In the genomic region with DNA sequence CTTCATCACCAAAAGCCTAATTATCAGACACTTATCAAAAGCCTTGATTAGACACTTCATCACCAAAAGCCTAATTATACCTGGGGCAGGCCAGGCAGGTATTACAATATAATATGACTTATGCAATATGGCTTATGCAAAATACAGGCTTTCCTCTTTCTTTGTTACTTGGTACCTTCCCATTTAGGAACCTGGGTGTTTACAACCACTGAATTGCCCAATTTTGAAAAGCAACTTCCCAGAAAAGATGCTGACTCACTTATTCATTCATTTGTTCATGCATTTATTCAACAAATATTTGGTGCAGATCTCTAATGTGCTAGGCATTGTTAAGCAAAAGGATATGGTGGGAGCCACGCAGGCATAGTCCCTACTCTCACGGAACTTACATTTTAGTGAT, we compare ENCODE assay signal across 2 cellular contexts.
TF ChIP-seq lines count a peak whose summit lies in the region.

No MANE protein-coding gene starts in this region.

TF ChIP-seq in GM23338, 12 proteins besides CTCF, POLR2A, EP300 and RAD21 (continued from another document):
- TF ChIP-seq, protein P1, sequence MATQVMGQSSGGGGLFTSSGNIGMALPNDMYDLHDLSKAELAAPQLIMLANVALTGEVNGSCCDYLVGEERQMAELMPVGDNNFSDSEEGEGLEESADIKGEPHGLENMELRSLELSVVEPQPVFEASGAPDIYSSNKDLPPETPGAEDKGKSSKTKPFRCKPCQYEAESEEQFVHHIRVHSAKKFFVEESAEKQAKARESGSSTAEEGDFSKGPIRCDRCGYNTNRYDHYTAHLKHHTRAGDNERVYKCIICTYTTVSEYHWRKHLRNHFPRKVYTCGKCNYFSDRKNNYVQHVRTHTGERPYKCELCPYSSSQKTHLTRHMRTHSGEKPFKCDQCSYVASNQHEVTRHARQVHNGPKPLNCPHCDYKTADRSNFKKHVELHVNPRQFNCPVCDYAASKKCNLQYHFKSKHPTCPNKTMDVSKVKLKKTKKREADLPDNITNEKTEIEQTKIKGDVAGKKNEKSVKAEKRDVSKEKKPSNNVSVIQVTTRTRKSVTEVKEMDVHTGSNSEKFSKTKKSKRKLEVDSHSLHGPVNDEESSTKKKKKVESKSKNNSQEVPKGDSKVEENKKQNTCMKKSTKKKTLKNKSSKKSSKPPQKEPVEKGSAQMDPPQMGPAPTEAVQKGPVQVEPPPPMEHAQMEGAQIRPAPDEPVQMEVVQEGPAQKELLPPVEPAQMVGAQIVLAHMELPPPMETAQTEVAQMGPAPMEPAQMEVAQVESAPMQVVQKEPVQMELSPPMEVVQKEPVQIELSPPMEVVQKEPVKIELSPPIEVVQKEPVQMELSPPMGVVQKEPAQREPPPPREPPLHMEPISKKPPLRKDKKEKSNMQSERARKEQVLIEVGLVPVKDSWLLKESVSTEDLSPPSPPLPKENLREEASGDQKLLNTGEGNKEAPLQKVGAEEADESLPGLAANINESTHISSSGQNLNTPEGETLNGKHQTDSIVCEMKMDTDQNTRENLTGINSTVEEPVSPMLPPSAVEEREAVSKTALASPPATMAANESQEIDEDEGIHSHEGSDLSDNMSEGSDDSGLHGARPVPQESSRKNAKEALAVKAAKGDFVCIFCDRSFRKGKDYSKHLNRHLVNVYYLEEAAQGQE (IDR thresholded peaks at IDR 0.05; ENCODE audit: unreplicated experiment) = no peak
- no peak for TF ChIP-seq CREB1 (CRISPR knock-in tag; IDR thresholded peaks at IDR 0.05; ENCODE audit: low read depth)
- TF ChIP-seq EZH2phosphoT487 (IDR thresholded peaks at IDR 0.05; ENCODE audit: unreplicated experiment) = no peak
- TF ChIP-seq NANOG (IDR thresholded peaks at IDR 0.05; ENCODE audit: borderline replicate concordance) = no peak
- TF ChIP-seq STAT1 (IDR thresholded peaks at IDR 0.05; ENCODE audit: unreplicated experiment) = no peak
- TF ChIP-seq, protein P2, sequence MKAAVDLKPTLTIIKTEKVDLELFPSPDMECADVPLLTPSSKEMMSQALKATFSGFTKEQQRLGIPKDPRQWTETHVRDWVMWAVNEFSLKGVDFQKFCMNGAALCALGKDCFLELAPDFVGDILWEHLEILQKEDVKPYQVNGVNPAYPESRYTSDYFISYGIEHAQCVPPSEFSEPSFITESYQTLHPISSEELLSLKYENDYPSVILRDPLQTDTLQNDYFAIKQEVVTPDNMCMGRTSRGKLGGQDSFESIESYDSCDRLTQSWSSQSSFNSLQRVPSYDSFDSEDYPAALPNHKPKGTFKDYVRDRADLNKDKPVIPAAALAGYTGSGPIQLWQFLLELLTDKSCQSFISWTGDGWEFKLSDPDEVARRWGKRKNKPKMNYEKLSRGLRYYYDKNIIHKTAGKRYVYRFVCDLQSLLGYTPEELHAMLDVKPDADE (IDR thresholded peaks at IDR 0.05) = no peak
- no peak for TF ChIP-seq ZNF331 (CRISPR knock-in tag; IDR thresholded peaks at IDR 0.05; ENCODE audit: low read depth)
- TF ChIP-seq EZH2 (IDR thresholded peaks at IDR 0.05; ENCODE audit: low read depth, unreplicated experiment) = no peak
- TF ChIP-seq, protein P3, sequence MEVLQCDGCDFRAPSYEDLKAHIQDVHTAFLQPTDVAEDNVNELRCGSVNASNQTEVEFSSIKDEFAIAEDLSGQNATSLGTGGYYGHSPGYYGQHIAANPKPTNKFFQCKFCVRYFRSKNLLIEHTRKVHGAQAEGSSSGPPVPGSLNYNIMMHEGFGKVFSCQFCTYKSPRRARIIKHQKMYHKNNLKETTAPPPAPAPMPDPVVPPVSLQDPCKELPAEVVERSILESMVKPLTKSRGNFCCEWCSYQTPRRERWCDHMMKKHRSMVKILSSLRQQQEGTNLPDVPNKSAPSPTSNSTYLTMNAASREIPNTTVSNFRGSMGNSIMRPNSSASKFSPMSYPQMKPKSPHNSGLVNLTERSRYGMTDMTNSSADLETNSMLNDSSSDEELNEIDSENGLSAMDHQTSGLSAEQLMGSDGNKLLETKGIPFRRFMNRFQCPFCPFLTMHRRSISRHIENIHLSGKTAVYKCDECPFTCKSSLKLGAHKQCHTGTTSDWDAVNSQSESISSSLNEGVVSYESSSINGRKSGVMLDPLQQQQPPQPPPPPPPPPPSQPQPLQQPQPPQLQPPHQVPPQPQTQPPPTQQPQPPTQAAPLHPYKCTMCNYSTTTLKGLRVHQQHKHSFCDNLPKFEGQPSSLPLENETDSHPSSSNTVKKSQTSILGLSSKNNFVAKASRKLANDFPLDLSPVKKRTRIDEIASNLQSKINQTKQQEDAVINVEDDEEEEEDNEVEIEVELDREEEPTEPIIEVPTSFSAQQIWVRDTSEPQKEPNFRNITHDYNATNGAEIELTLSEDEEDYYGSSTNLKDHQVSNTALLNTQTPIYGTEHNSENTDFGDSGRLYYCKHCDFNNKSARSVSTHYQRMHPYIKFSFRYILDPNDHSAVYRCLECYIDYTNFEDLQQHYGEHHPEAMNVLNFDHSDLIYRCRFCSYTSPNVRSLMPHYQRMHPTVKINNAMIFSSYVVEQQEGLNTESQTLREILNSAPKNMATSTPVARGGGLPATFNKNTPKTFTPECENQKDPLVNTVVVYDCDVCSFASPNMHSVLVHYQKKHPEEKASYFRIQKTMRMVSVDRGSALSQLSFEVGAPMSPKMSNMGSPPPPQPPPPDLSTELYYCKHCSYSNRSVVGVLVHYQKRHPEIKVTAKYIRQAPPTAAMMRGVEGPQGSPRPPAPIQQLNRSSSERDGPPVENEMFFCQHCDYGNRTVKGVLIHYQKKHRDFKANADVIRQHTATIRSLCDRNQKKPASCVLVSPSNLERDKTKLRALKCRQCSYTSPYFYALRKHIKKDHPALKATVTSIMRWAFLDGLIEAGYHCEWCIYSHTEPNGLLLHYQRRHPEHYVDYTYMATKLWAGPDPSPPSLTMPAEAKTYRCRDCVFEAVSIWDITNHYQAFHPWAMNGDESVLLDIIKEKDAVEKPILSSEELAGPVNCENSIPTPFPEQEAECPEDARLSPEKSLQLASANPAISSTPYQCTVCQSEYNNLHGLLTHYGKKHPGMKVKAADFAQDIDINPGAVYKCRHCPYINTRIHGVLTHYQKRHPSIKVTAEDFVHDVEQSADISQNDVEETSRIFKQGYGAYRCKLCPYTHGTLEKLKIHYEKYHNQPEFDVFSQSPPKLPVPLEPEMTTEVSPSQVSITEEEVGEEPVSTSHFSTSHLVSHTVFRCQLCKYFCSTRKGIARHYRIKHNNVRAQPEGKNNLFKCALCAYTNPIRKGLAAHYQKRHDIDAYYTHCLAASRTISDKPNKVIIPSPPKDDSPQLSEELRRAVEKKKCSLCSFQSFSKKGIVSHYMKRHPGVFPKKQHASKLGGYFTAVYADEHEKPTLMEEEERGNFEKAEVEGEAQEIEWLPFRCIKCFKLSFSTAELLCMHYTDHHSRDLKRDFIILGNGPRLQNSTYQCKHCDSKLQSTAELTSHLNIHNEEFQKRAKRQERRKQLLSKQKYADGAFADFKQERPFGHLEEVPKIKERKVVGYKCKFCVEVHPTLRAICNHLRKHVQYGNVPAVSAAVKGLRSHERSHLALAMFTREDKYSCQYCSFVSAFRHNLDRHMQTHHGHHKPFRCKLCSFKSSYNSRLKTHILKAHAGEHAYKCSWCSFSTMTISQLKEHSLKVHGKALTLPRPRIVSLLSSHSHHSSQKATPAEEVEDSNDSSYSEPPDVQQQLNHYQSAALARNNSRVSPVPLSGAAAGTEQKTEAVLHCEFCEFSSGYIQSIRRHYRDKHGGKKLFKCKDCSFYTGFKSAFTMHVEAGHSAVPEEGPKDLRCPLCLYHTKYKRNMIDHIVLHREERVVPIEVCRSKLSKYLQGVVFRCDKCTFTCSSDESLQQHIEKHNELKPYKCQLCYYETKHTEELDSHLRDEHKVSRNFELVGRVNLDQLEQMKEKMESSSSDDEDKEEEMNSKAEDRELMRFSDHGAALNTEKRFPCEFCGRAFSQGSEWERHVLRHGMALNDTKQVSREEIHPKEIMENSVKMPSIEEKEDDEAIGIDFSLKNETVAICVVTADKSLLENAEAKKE (CRISPR knock-in tag; IDR thresholded peaks at IDR 0.05) = no peak

TF ChIP-seq in liver, 16 proteins besides CTCF, POLR2A, EP300 and RAD21 (continued from another document):
- TF ChIP-seq, protein P1 (IDR thresholded peaks at IDR 0.05) = no peak
- TF ChIP-seq GABPA (IDR thresholded peaks at IDR 0.05 in 1 of 2, conservative IDR thresholded peaks at IDR 0.05 in 1 of 2) = no peak
- TF ChIP-seq, protein P4, sequence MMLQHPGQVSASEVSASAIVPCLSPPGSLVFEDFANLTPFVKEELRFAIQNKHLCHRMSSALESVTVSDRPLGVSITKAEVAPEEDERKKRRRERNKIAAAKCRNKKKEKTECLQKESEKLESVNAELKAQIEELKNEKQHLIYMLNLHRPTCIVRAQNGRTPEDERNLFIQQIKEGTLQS (IDR thresholded peaks at IDR 0.05) = no peak
- TF ChIP-seq, protein P5, sequence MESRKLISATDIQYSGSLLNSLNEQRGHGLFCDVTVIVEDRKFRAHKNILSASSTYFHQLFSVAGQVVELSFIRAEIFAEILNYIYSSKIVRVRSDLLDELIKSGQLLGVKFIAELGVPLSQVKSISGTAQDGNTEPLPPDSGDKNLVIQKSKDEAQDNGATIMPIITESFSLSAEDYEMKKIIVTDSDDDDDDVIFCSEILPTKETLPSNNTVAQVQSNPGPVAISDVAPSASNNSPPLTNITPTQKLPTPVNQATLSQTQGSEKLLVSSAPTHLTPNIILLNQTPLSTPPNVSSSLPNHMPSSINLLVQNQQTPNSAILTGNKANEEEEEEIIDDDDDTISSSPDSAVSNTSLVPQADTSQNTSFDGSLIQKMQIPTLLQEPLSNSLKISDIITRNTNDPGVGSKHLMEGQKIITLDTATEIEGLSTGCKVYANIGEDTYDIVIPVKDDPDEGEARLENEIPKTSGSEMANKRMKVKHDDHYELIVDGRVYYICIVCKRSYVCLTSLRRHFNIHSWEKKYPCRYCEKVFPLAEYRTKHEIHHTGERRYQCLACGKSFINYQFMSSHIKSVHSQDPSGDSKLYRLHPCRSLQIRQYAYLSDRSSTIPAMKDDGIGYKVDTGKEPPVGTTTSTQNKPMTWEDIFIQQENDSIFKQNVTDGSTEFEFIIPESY (IDR thresholded peaks at IDR 0.05) = no peak
